Comparison of ENCODE assay signal across 10 cellular contexts in genomic region chr20:8394308-8394945, GRCh38.
A peak's percentile ranks its signal among the peaks of the same experiment; 100 is the strongest.
DNase-seq lines count a peak whose midpoint lies in the region; ATAC-seq, FAIRE-seq and TF ChIP-seq lines count a peak whose summit lies in the region.
"Had no signal": no experiment of that assay in that cellular context is flagged by ENCODE, and none has a peak within 500 bp of the region (broad histone marks: within the 10 kb centered on the region; RNA-seq: fewer than 3 reads in every experiment).

No MANE protein-coding gene starts in this region.

- TF ChIP-seq CTCF in K562 (IDR thresholded peaks at IDR 0.05 in 2 of 3, conservative IDR thresholded peaks at IDR 0.05 in 1 of 3; ENCODE audit: insufficient read depth in 2 of 3, low read depth in 1 of 3, low read length in 3 of 3) (no peak), neural progenitor cell (IDR thresholded peaks at IDR 0.05) (no peak)

- peaks cover 12% of the 10 kb centered on the region for H3F3A ChIP-seq in neural progenitor cell (ENCODE audit: low read depth)

- peaks cover 12% of the 10 kb centered on the region for H3K4me1 Mint-ChIP-seq in neural progenitor cell
- H3K4me1 Mint-ChIP-seq: activated CD4-positive, alpha-beta T cell treated with anti-CD3 and anti-CD28 coated beads, Interleukin-2, amount 10 ng/mL, durations not matched to agents 7 days and 5 days had no signal

- no peaks in the 10 kb centered on the region for H3K9me1 ChIP-seq in K562 (ENCODE audit: control insufficient read depth, insufficient read depth, low read length)

- no peaks in the 10 kb centered on the region for H3K9me3 Mint-ChIP-seq in neural progenitor cell
- H3K9me3 Mint-ChIP-seq: activated CD4-positive, alpha-beta T cell treated with anti-CD3 and anti-CD28 coated beads, Interleukin-2, amount 10 ng/mL, durations not matched to agents 7 days and 5 days had no signal

- DNase-seq in EH (ENCODE audit: low read depth) (peak; percentile 63), K562 (ENCODE audit: extremely low read depth in 1 of 4, low spot score in 3 of 4) (no peak), UCSD-AML1 (lab: John Stamatoyannopoulos, UW; ENCODE audit: unreplicated experiment) (no peak), NCI-H69 (lab: John Stamatoyannopoulos, UW) (no peak), NCI-H2081 (lab: John Stamatoyannopoulos, UW) (no peak), neural progenitor cell (ENCODE audit: low spot score) (no peak)
- DNase-seq: activated CD4-positive, alpha-beta T cell treated with anti-CD3 and anti-CD28 coated beads, Interleukin-2, amount 10 ng/mL, durations not matched to agents 7 days and 5 days had no signal

- H3K9ac ChIP-seq in K562 (ENCODE audit: insufficient read depth in 1 of 2, low read depth in 2 of 2, low read length in 2 of 2) (no peak overlapping the region), neural progenitor cell (no peak overlapping the region)

- no peak overlapping the region for H3K4me2 ChIP-seq in K562 (ENCODE audit: insufficient read depth, low read length)
- H3K4me2 ChIP-seq in neural progenitor cell: no peak overlapping the region

- 0% methylated on average over 2 of the region's 2 CpGs for WGBS in K562 (ENCODE audit: insufficient coverage, low coverage, missing lambda C conversion rate)

- H3K27me3 ChIP-seq in K562 (ENCODE audit: control insufficient read depth in 2 of 2, insufficient read depth in 2 of 2, low read length in 2 of 2) (no peaks in the 10 kb centered on the region), neural progenitor cell (no peaks in the 10 kb centered on the region)

- ATAC-seq in GM21360 (IDR thresholded peaks at IDR 0.05; ENCODE audit: unreplicated experiment) (peak; percentile 90), HG03378 (IDR thresholded peaks at IDR 0.05; ENCODE audit: unreplicated experiment) (peak; percentile 83), K562 (no peak)

- no peak for TF ChIP-seq RAD21 in K562 (CRISPR knock-in tag; conservative IDR thresholded peaks at IDR 0.05 in 1 of 2, IDR thresholded peaks at IDR 0.05 in 1 of 2)

- in situ Hi-C loops in K562 (cut with MboI): loop anchor here (25.0 kb wide), 1 partner anchor 357 kb away; no protein-coding TSS in a partner anchor

- H3K27ac ChIP-seq in K562 (ENCODE audit: extremely low read depth, low read depth, low read length): no peak overlapping the region
- H3K27ac ChIP-seq in neural progenitor cell: no peak overlapping the region

- no peaks in the 10 kb centered on the region for H3K9me3 ChIP-seq in K562 (replicated peaks; ENCODE audit: control insufficient read depth, insufficient read depth, low read depth, low read length)
- H3K9me3 ChIP-seq in neural progenitor cell (ENCODE audit: low read depth): no peaks in the 10 kb centered on the region

- TF ChIP-seq POLR2A in K562 (conservative IDR thresholded peaks at IDR 0.05): no peak

- H3K27ac Mint-ChIP-seq in neural progenitor cell: no peak overlapping the region
- H3K27ac Mint-ChIP-seq: activated CD4-positive, alpha-beta T cell treated with anti-CD3 and anti-CD28 coated beads, Interleukin-2, amount 10 ng/mL, durations not matched to agents 7 days and 5 days had no signal

- no peak for FAIRE-seq in K562 (lab: Jason Lieb, UNC)
- FAIRE-seq: endothelial cell of umbilical vein had no signal

- H3K79me2 ChIP-seq in K562 (ENCODE audit: control insufficient read depth, insufficient read depth, low read length): no peaks in the 10 kb centered on the region
- H3K79me2 ChIP-seq in neural progenitor cell (ENCODE audit: low read depth): no peaks in the 10 kb centered on the region

- H3K4me3 Mint-ChIP-seq in neural progenitor cell: no peak overlapping the region
- H3K4me3 Mint-ChIP-seq: activated CD4-positive, alpha-beta T cell treated with anti-CD3 and anti-CD28 coated beads, Interleukin-2, amount 10 ng/mL, durations not matched to agents 7 days and 5 days had no signal

- BruUV-seq in K562 (replicated peaks; lab: Mats Ljungman, UMichigan): no TSS peak

- H3K4me1 ChIP-seq in K562 (replicated peaks in 1 of 2; ENCODE audit: control insufficient read depth in 2 of 2, insufficient read depth in 2 of 2, low read length in 2 of 2) (no peaks in the 10 kb centered on the region), neural progenitor cell (peaks cover 13% of the 10 kb centered on the region)

- POLR2A ChIA-PET in K562 (lab: Yijun Ruan, JAX): no interaction called here

- intact Hi-C loops in K562 (cut with micrococcal nuclease): no loop called here

- H3K36me3 Mint-ChIP-seq in neural progenitor cell: no peaks in the 10 kb centered on the region

- H3K27me3 Mint-ChIP-seq in neural progenitor cell (ENCODE audit: insufficient read depth, low read depth): no peaks in the 10 kb centered on the region

- no peak for TF ChIP-seq EP300 in K562 (IDR thresholded peaks at IDR 0.05; ENCODE audit: low read length)

- H3K4me3 ChIP-seq in K562 (no peak overlapping the region), neural progenitor cell (no peak overlapping the region)

- H4K20me1 ChIP-seq in K562 (replicated peaks; ENCODE audit: control insufficient read depth, insufficient read depth, low read length) (no peaks in the 10 kb centered on the region), neural progenitor cell (ENCODE audit: low read depth) (no peaks in the 10 kb centered on the region)

- H3K36me3 ChIP-seq in K562 (ENCODE audit: control insufficient read depth, insufficient read depth, low read length) (no peaks in the 10 kb centered on the region), neural progenitor cell (no peaks in the 10 kb centered on the region)

- CTCF ChIA-PET in K562 (lab: Yijun Ruan, JAX; ENCODE audit: low intra/inter-chr PET ratio): no interaction called here

- H2AFZ ChIP-seq in K562 (ENCODE audit: low read depth, low read length) (no peak overlapping the region), neural progenitor cell (replicated peaks) (no peak overlapping the region)

TF ChIP-seq in K562, 482 proteins besides CTCF, POLR2A, EP300 and RAD21:
- TF ChIP-seq CEBPG (CRISPR knock-in tag; IDR thresholded peaks at IDR 0.05) (no peak), CEBPG (tag; conservative IDR thresholded peaks at IDR 0.05 in 1 of 2, IDR thresholded peaks at IDR 0.05 in 1 of 2) (peak; percentile 24 to 67; a peak in 3 of 4 replicates), TFAP4 (CRISPR knock-in tag; IDR thresholded peaks at IDR 0.05; ENCODE audit: borderline replicate concordance) (no peak)
